In genomic region chr19:35908977-35909683, GRCh38 we compare ENCODE assay signal across 1 cellular context.
TF ChIP-seq lines count a peak whose summit lies in the region.

No MANE protein-coding gene starts in this region.

TF ChIP-seq in GM12878, 131 proteins besides CTCF, POLR2A, EP300 and RAD21 (continued from another document):
- TF ChIP-seq RB1 (IDR thresholded peaks at IDR 0.05; ENCODE audit: borderline replicate concordance) (no peak), FOXM1 (IDR thresholded peaks at IDR 0.05; ENCODE audit: low read depth, low read length) (no peak), RELA (IDR thresholded peaks at IDR 0.05; ENCODE audit: borderline replicate concordance, partially characterized antibody) (peak; percentile 41), ESRRA (IDR thresholded peaks at IDR 0.05; ENCODE audit: low read length) (no peak), SPI1 (IDR thresholded peaks at IDR 0.05; ENCODE audit: borderline replicate concordance, insufficient read depth, low read depth, low read length) (peak; percentile 94), DPF2 (IDR thresholded peaks at IDR 0.05) (peak; percentile 96), NR2F1 (conservative IDR thresholded peaks at IDR 0.05) (peak; percentile 86), MXI1 (IDR thresholded peaks at IDR 0.05; ENCODE audit: low read depth, low read length) (no peak), NFIC (IDR thresholded peaks at IDR 0.05; ENCODE audit: low read depth, low read length) (peak; percentile 28; the same call in 1 of the 2 replicates), ZZZ3 (IDR thresholded peaks at IDR 0.05; ENCODE audit: control insufficient read depth, insufficient read length, low read depth) (no peak), NKRF (conservative IDR thresholded peaks at IDR 0.05) (no peak; the same call in 1 of the 2 replicates), IKZF2 (IDR thresholded peaks at IDR 0.05) (peak; percentile 99)
- TF ChIP-seq, protein P1, sequence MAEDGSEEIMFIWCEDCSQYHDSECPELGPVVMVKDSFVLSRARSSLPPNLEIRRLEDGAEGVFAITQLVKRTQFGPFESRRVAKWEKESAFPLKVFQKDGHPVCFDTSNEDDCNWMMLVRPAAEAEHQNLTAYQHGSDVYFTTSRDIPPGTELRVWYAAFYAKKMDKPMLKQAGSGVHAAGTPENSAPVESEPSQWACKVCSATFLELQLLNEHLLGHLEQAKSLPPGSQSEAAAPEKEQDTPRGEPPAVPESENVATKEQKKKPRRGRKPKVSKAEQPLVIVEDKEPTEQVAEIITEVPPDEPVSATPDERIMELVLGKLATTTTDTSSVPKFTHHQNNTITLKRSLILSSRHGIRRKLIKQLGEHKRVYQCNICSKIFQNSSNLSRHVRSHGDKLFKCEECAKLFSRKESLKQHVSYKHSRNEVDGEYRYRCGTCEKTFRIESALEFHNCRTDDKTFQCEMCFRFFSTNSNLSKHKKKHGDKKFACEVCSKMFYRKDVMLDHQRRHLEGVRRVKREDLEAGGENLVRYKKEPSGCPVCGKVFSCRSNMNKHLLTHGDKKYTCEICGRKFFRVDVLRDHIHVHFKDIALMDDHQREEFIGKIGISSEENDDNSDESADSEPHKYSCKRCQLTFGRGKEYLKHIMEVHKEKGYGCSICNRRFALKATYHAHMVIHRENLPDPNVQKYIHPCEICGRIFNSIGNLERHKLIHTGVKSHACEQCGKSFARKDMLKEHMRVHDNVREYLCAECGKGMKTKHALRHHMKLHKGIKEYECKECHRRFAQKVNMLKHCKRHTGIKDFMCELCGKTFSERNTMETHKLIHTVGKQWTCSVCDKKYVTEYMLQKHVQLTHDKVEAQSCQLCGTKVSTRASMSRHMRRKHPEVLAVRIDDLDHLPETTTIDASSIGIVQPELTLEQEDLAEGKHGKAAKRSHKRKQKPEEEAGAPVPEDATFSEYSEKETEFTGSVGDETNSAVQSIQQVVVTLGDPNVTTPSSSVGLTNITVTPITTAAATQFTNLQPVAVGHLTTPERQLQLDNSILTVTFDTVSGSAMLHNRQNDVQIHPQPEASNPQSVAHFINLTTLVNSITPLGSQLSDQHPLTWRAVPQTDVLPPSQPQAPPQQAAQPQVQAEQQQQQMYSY (CRISPR knock-in tag; IDR thresholded peaks at IDR 0.05): no peak
- TF ChIP-seq, protein P2, sequence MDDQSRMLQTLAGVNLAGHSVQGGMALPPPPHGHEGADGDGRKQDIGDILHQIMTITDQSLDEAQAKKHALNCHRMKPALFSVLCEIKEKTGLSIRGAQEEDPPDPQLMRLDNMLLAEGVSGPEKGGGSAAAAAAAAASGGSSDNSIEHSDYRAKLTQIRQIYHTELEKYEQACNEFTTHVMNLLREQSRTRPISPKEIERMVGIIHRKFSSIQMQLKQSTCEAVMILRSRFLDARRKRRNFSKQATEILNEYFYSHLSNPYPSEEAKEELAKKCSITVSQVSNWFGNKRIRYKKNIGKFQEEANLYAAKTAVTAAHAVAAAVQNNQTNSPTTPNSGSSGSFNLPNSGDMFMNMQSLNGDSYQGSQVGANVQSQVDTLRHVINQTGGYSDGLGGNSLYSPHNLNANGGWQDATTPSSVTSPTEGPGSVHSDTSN (IDR thresholded peaks at IDR 0.05; ENCODE audit: insufficient replicate concordance, low read depth, low read length): peak; percentile 29
